Comparison of ENCODE assay signal across 21 cellular contexts in the genomic region with DNA sequence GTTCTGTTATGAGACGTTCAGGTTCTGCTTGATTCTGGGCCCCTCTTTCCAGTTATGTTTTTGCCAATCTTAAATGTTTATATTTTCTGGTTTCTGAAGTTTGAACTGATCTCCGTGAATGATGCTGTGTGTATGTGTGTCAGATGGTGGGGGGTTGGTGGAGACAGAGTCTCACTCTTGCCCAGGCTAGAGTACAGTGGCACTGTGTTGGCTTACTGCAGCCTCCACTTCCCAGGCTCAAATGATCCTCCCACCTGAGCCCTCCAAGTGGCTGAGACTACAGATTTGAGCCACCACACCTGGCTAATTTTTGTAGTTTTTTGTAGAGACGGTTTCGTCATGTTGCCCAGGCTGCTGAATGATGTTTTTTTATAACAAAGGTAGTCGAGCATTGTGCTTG.
"Had no signal": no experiment of that assay in that cellular context is flagged by ENCODE, and none has a peak within 500 bp of the region (broad histone marks: within the 10 kb centered on the region; RNA-seq: fewer than 3 reads in every experiment).

No MANE protein-coding gene starts in this region.

- H3K9me3 Mint-ChIP-seq: nephron progenitor cell; stimulated activated memory B cell treated with anti-CD40 and anti-IgM and Interleukin-4, amounts not matched to agents 10 μg/mL and 1 μg/mL and 100 μg/mL, for 72 hours; stimulated activated naive CD8-positive, alpha-beta T cell treated with anti-CD3 and anti-CD28 coated beads, Interleukin-15, Interleukin-2, amounts not matched to agents 100 ng/mL and 50 ng/mL, for 24 hours had no signal

- H3K4me1 ChIP-seq: upper lobe of right lung, vagina had no signal

- H3K27ac Mint-ChIP-seq: naive thymus-derived CD4-positive, alpha-beta T cell; nephron progenitor cell; stimulated activated memory B cell treated with anti-CD40 and anti-IgM and Interleukin-4, amounts not matched to agents 10 μg/mL and 1 μg/mL and 100 μg/mL, for 72 hours; stimulated activated naive CD8-positive, alpha-beta T cell treated with anti-CD3 and anti-CD28 coated beads, Interleukin-15, Interleukin-2, amounts not matched to agents 100 ng/mL and 50 ng/mL, for 24 hours had no signal

- H3K27me3 ChIP-seq: colonic mucosa, esophagus muscularis mucosa, gastrocnemius medialis, heart right ventricle, spleen, tibial artery, upper lobe of right lung, vagina had no signal

- DNase-seq: colonic mucosa; dermis blood vessel endothelial cell; gastrocnemius medialis; heart right ventricle; hypothalamus; kidney glomerular epithelial cell; mesendoderm; naive thymus-derived CD4-positive, alpha-beta T cell; nephron progenitor cell; right cardiac atrium; spleen; stimulated activated CD4-positive, alpha-beta T cell treated with anti-CD3 and anti-CD28 coated beads, Interleukin-15, amount 100 ng/mL, for 24 hours; stimulated activated CD4-positive, alpha-beta T cell treated with anti-CD3 and anti-CD28 coated beads, Interleukin-1b, Interleukin-23, amount 100 ng/mL, for 48 hours; stimulated activated CD4-positive, alpha-beta T cell treated with anti-CD3 and anti-CD28 coated beads, Interleukin-4, amount 100 ng/mL, for 24 hours; tibial artery; upper lobe of right lung had no signal

- H3K27ac ChIP-seq: colonic mucosa, epithelial cell of prostate, esophagus muscularis mucosa, gastrocnemius medialis, heart right ventricle, spleen, tibial artery, upper lobe of right lung, vagina had no signal

- H3K4me3 Mint-ChIP-seq: naive thymus-derived CD4-positive, alpha-beta T cell; nephron progenitor cell; stimulated activated memory B cell treated with anti-CD40 and anti-IgM and Interleukin-4, amounts not matched to agents 10 μg/mL and 1 μg/mL and 100 μg/mL, for 72 hours; stimulated activated naive CD8-positive, alpha-beta T cell treated with anti-CD3 and anti-CD28 coated beads, Interleukin-15, Interleukin-2, amounts not matched to agents 100 ng/mL and 50 ng/mL, for 24 hours had no signal

- H3K36me3 ChIP-seq: colonic mucosa, esophagus muscularis mucosa, gastrocnemius medialis, heart right ventricle, tibial artery, upper lobe of right lung, vagina had no signal

- H3K4me3 ChIP-seq: colonic mucosa, esophagus muscularis mucosa, gastrocnemius medialis, heart right ventricle, spleen, tibial artery, upper lobe of right lung, vagina had no signal

- ATAC-seq: gastrocnemius medialis; naive thymus-derived CD4-positive, alpha-beta T cell; right cardiac atrium; stimulated activated memory B cell treated with anti-CD40 and anti-IgM and Interleukin-4, amounts not matched to agents 10 μg/mL and 1 μg/mL and 100 μg/mL, for 72 hours; upper lobe of right lung had no signal

- H3K27me3 Mint-ChIP-seq: naive thymus-derived CD4-positive, alpha-beta T cell; stimulated activated memory B cell treated with anti-CD40 and anti-IgM and Interleukin-4, amounts not matched to agents 10 μg/mL and 1 μg/mL and 100 μg/mL, for 72 hours; stimulated activated naive CD8-positive, alpha-beta T cell treated with anti-CD3 and anti-CD28 coated beads, Interleukin-15, Interleukin-2, amounts not matched to agents 100 ng/mL and 50 ng/mL, for 24 hours had no signal
